In the genomic region with DNA sequence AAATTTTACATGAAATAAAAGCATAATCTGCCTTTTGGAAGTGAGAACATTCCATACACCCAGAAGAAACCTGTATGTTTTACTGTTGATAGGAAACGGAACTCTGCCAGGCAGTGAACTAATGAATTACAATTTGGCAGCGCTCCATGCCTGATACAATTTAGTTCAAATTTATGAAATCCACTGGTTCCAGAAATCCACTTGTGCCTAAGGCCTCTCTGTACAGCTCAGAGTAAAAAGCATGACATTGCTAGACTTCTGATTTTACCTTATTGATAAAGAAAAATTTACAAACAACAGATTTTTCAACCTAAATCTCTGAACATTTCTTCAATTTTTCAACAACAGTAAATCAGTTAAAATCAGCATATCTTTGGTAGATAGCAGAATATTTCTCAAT, we compare ENCODE assay signal across 31 cellular contexts.
"Had no signal": no experiment of that assay in that cellular context is flagged by ENCODE, and none has a peak within 500 bp of the region (broad histone marks: within the 10 kb centered on the region; RNA-seq: fewer than 3 reads in every experiment).

No MANE protein-coding gene starts in this region.

- H3K27me3 Mint-ChIP-seq: activated CD4-positive, alpha-beta memory T cell treated with anti-CD3 and anti-CD28 coated beads, Interleukin-2, amount 10 ng/mL, durations not matched to agents 7 days and 5 days; activated CD4-positive, alpha-beta T cell treated with anti-CD3 and anti-CD28 coated beads, Interleukin-2, amount 10 ng/mL, durations not matched to agents 7 days and 5 days; activated naive CD4-positive, alpha-beta T cell treated with anti-CD3 and anti-CD28 coated beads, Interleukin-2, amount 10 ng/mL, durations not matched to agents 7 days and 5 days; activated naive CD8-positive, alpha-beta T cell treated with anti-CD3 and anti-CD28 coated beads, Interleukin-2, amount 10 ng/mL, durations not matched to agents 7 days and 5 days; activated T-cell treated with anti-CD3 and anti-CD28 coated beads, Interleukin-2, amount 50 U/mL, for 24 hours; brain; central memory CD8-positive, alpha-beta T cell; dendritic cell treated with granulocyte-macrophage colony-stimulating factor and Interleukin-4, amounts not matched to agents 40 ng/mL and 50 ng/mL, for 4 days; effector memory CD8-positive, alpha-beta T cell had no signal

- H3K27ac ChIP-seq: ascending aorta, breast epithelium, cardiac muscle cell, coronary artery, esophagus muscularis mucosa, foreskin keratinocyte, gastroesophageal sphincter, heart right ventricle, hepatocyte had no signal

- H3K36me3 ChIP-seq: ascending aorta, breast epithelium, cardiac muscle cell, esophagus muscularis mucosa, gastroesophageal sphincter, heart right ventricle had no signal

- H3K4me1 Mint-ChIP-seq: activated CD4-positive, alpha-beta memory T cell treated with anti-CD3 and anti-CD28 coated beads, Interleukin-2, amount 10 ng/mL, durations not matched to agents 7 days and 5 days; activated CD4-positive, alpha-beta T cell treated with anti-CD3 and anti-CD28 coated beads, Interleukin-2, amount 10 ng/mL, durations not matched to agents 7 days and 5 days; activated naive CD4-positive, alpha-beta T cell treated with anti-CD3 and anti-CD28 coated beads, Interleukin-2, amount 10 ng/mL, durations not matched to agents 7 days and 5 days; activated naive CD8-positive, alpha-beta T cell treated with anti-CD3 and anti-CD28 coated beads, Interleukin-2, amount 10 ng/mL, durations not matched to agents 7 days and 5 days; central memory CD8-positive, alpha-beta T cell had no signal

- H3K9me3 ChIP-seq: ascending aorta, breast epithelium, esophagus muscularis mucosa, gastroesophageal sphincter, heart right ventricle had no signal

- H3K4me1 ChIP-seq: breast epithelium, foreskin keratinocyte had no signal

- H3K27ac Mint-ChIP-seq: activated CD4-positive, alpha-beta memory T cell treated with anti-CD3 and anti-CD28 coated beads, Interleukin-2, amount 10 ng/mL, durations not matched to agents 7 days and 5 days; activated CD4-positive, alpha-beta T cell treated with anti-CD3 and anti-CD28 coated beads, Interleukin-2, amount 10 ng/mL, durations not matched to agents 7 days and 5 days; activated naive CD4-positive, alpha-beta T cell treated with anti-CD3 and anti-CD28 coated beads, Interleukin-2, amount 10 ng/mL, durations not matched to agents 7 days and 5 days; activated naive CD4-positive, alpha-beta T cell treated with anti-CD3 and anti-CD28 coated beads, Interleukin-2, amount 50 U/mL, for 72 hours; activated naive CD8-positive, alpha-beta T cell treated with anti-CD3 and anti-CD28 coated beads, Interleukin-2, amount 10 ng/mL, durations not matched to agents 7 days and 5 days; activated T-cell treated with anti-CD3 and anti-CD28 coated beads, Interleukin-2, amount 50 U/mL, for 24 hours; activated T-cell treated with anti-CD3 and anti-CD28 coated beads, Interleukin-2, amount 50 U/mL, for 72 hours; brain; dendritic cell treated with granulocyte-macrophage colony-stimulating factor and Interleukin-4, amounts not matched to agents 40 ng/mL and 50 ng/mL, for 4 days; effector memory CD8-positive, alpha-beta T cell had no signal

- H2AFZ ChIP-seq: hepatocyte had no signal

- H3K9me3 Mint-ChIP-seq: activated CD4-positive, alpha-beta memory T cell treated with anti-CD3 and anti-CD28 coated beads, Interleukin-2, amount 10 ng/mL, durations not matched to agents 7 days and 5 days; activated CD4-positive, alpha-beta T cell treated with anti-CD3 and anti-CD28 coated beads, Interleukin-2, amount 10 ng/mL, durations not matched to agents 7 days and 5 days; activated naive CD4-positive, alpha-beta T cell treated with anti-CD3 and anti-CD28 coated beads, Interleukin-2, amount 10 ng/mL, durations not matched to agents 7 days and 5 days; activated naive CD8-positive, alpha-beta T cell treated with anti-CD3 and anti-CD28 coated beads, Interleukin-2, amount 10 ng/mL, durations not matched to agents 7 days and 5 days; activated T-cell treated with anti-CD3 and anti-CD28 coated beads, Interleukin-2, amount 50 U/mL, for 24 hours; activated T-cell treated with anti-CD3 and anti-CD28 coated beads, Interleukin-2, amount 50 U/mL, for 72 hours had no signal

- H3K4me3 ChIP-seq: ascending aorta, breast epithelium, cardiac muscle cell, coronary artery, esophagus muscularis mucosa, gastroesophageal sphincter, heart right ventricle, hepatocyte had no signal

- H3K79me2 ChIP-seq: hepatocyte had no signal

- H3K36me3 Mint-ChIP-seq: activated naive CD4-positive, alpha-beta T cell treated with anti-CD3 and anti-CD28 coated beads, Interleukin-2, amount 10 ng/mL, durations not matched to agents 7 days and 5 days; activated naive CD4-positive, alpha-beta T cell treated with anti-CD3 and anti-CD28 coated beads, Interleukin-2, amount 50 U/mL, for 72 hours; activated naive CD8-positive, alpha-beta T cell treated with anti-CD3 and anti-CD28 coated beads, Interleukin-2, amount 10 ng/mL, durations not matched to agents 7 days and 5 days had no signal

- H3K4me3 Mint-ChIP-seq: activated CD4-positive, alpha-beta memory T cell treated with anti-CD3 and anti-CD28 coated beads, Interleukin-2, amount 10 ng/mL, durations not matched to agents 7 days and 5 days; activated CD4-positive, alpha-beta T cell treated with anti-CD3 and anti-CD28 coated beads, Interleukin-2, amount 10 ng/mL, durations not matched to agents 7 days and 5 days; activated naive CD4-positive, alpha-beta T cell treated with anti-CD3 and anti-CD28 coated beads, Interleukin-2, amount 10 ng/mL, durations not matched to agents 7 days and 5 days; activated naive CD8-positive, alpha-beta T cell treated with anti-CD3 and anti-CD28 coated beads, Interleukin-2, amount 10 ng/mL, durations not matched to agents 7 days and 5 days; activated T-cell treated with anti-CD3 and anti-CD28 coated beads, Interleukin-2, amount 50 U/mL, for 24 hours; activated T-cell treated with anti-CD3 and anti-CD28 coated beads, Interleukin-2, amount 50 U/mL, for 72 hours; brain; central memory CD8-positive, alpha-beta T cell; dendritic cell treated with granulocyte-macrophage colony-stimulating factor and Interleukin-4, amounts not matched to agents 40 ng/mL and 50 ng/mL, for 4 days; effector memory CD8-positive, alpha-beta T cell had no signal

- H3K27me3 ChIP-seq: ascending aorta, breast epithelium, cardiac muscle cell, esophagus muscularis mucosa, foreskin keratinocyte, gastroesophageal sphincter, heart right ventricle, hepatocyte had no signal

- H3K4me2 ChIP-seq: hepatocyte had no signal

- DNase-seq: activated CD4-positive, alpha-beta memory T cell treated with anti-CD3 and anti-CD28 coated beads, Interleukin-2, amount 10 ng/mL, durations not matched to agents 7 days and 5 days; activated CD4-positive, alpha-beta T cell treated with anti-CD3 and anti-CD28 coated beads for 4 hours; activated CD4-positive, alpha-beta T cell treated with anti-CD3 and anti-CD28 coated beads, Interleukin-2, amount 10 ng/mL, durations not matched to agents 7 days and 5 days; activated CD4-positive, alpha-beta T cell treated with anti-CD3 and anti-CD28 coated beads, Interleukin-2, amount 50 U/mL, for 4 hours; activated CD4-positive, CD25-positive, alpha-beta regulatory T cell; activated CD4-positive, CD25-positive, alpha-beta regulatory T cell treated with anti-CD3 and anti-CD28 coated beads, Interleukin-2, amount 50 U/mL, for 72 hours; activated CD8-positive, alpha-beta memory T cell treated with anti-CD3 and anti-CD28 coated beads, Interleukin-2, amount 50 U/mL, for 48 hours; activated gamma-delta T cell; activated naive CD4-positive, alpha-beta T cell; activated naive CD4-positive, alpha-beta T cell treated with anti-CD3 and anti-CD28 coated beads, Interleukin-2, amount 10 ng/mL, durations not matched to agents 7 days and 5 days; activated naive CD8-positive, alpha-beta T cell treated with anti-CD3 and anti-CD28 coated beads, Interleukin-2, amount 10 ng/mL, durations not matched to agents 7 days and 5 days; activated T-cell treated with anti-CD3 and anti-CD28 coated beads for 4 hours; activated T-cell treated with anti-CD3 and anti-CD28 coated beads, Interleukin-2, amount 50 U/mL, for 24 hours; activated T-cell treated with anti-CD3 and anti-CD28 coated beads, Interleukin-2, amount 50 U/mL, for 72 hours; effector CD4-positive, alpha-beta T cell; effector memory CD8-positive, alpha-beta T cell; erythroblast; foreskin keratinocyte; heart right ventricle; T-helper 2 cell had no signal
